12 cellular contexts compared by ENCODE assay signal in the genomic region with DNA sequence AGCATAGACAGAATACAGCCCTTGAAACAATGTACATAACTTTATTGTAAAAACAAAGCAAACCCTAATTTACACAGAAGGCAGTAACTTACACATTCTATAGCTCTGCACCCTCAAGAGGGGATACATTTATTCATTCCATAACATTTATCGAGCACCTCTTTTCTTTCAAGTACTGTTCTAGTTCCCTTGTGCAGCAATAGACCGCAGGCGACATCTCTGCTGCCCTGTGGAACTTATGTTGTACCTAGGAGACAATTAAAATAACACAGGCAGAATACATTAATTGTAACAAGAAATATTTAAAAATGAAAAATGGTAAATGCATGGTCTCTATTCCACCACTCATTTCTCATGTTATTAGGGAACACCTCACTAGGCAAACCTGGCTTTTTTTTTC. TPM values are rescaled to one million over a fixed set of nuclear protein-coding genes. Genes with fewer than 3 reads are reported as not detected.
DNase-seq lines count a peak whose midpoint lies in the region; TF ChIP-seq lines count a peak whose summit lies in the region.
"Had no signal": no experiment of that assay in that cellular context is flagged by ENCODE, and none has a peak within 500 bp of the region (broad histone marks: within the 10 kb centered on the region; RNA-seq: fewer than 3 reads in every experiment).

No MANE protein-coding gene starts in this region.

- no peaks in the 10 kb centered on the region for H3F3A ChIP-seq in neural progenitor cell (ENCODE audit: low read depth)

- no peak for DNase-seq in activated naive CD4-positive, alpha-beta T cell treated with anti-CD3 and anti-CD28 coated beads, Interleukin-2, amount 50 U/mL, for 16 hours
- DNase-seq in Peyer's patch: no peak
- no peak for DNase-seq in thyroid gland
- no peak for DNase-seq in neural progenitor cell (ENCODE audit: low spot score)
- DNase-seq in HAP-1 (ENCODE audit: low spot score in 2 of 2): no peak
- DNase-seq in NCI-H2081 (lab: John Stamatoyannopoulos, UW): no peak
- DNase-seq: NCI-H2107, PC-3 had no signal

- no peaks in the 10 kb centered on the region for H3K36me3 ChIP-seq in Peyer's patch
- no peaks in the 10 kb centered on the region for H3K36me3 ChIP-seq in thyroid gland
- H3K36me3 ChIP-seq in neural progenitor cell: no peaks in the 10 kb centered on the region
- no peaks in the 10 kb centered on the region for H3K36me3 ChIP-seq in HAP-1 (replicated peaks)

- no peak for TF ChIP-seq CTCF in Peyer's patch (IDR thresholded peaks at IDR 0.05)
- TF ChIP-seq CTCF in thyroid gland (IDR thresholded peaks at IDR 0.05): no peak
- TF ChIP-seq CTCF in neural progenitor cell (IDR thresholded peaks at IDR 0.05): no peak

- H3K27ac ChIP-seq in Peyer's patch: peak overlapping the region; percentile 65 to 90 (median 80)
- H3K27ac ChIP-seq in thyroid gland: peak overlapping the region in 2 of 3 donors; percentile 68 to 83
- no peak overlapping the region for H3K27ac ChIP-seq in neural progenitor cell

- H3K27ac Mint-ChIP-seq in activated naive CD4-positive, alpha-beta T cell treated with anti-CD3 and anti-CD28 coated beads, Interleukin-2, amount 50 U/mL, for 24 hours: peak overlapping the region; percentile 98
- H3K27ac Mint-ChIP-seq in dendritic cell treated with granulocyte-macrophage colony-stimulating factor and Interleukin-4, amounts not matched to agents 40 ng/mL and 50 ng/mL, for 4 days: peak overlapping the region; percentile 99
- no peak overlapping the region for H3K27ac Mint-ChIP-seq in neural progenitor cell
- H3K27ac Mint-ChIP-seq: mesothelial cell of epicardium, progenitor cell of endocrine pancreas had no signal

- WGBS in thyroid gland, 2 donors: 86 to 88% methylated on average over 3 of the region's 3 CpGs

- no peaks in the 10 kb centered on the region for H3K27me3 ChIP-seq in Peyer's patch
- H3K27me3 ChIP-seq in thyroid gland: no peaks in the 10 kb centered on the region
- no peaks in the 10 kb centered on the region for H3K27me3 ChIP-seq in neural progenitor cell
- peaks cover 22% of the 10 kb centered on the region for H3K27me3 ChIP-seq in HAP-1 (ENCODE audit: low read depth)

- H4K20me1 ChIP-seq in neural progenitor cell (ENCODE audit: low read depth): no peaks in the 10 kb centered on the region

- peaks cover 5% of the 10 kb centered on the region for H3K9me3 Mint-ChIP-seq in activated naive CD4-positive, alpha-beta T cell treated with anti-CD3 and anti-CD28 coated beads, Interleukin-2, amount 50 U/mL, for 24 hours
- H3K9me3 Mint-ChIP-seq in dendritic cell treated with granulocyte-macrophage colony-stimulating factor and Interleukin-4, amounts not matched to agents 40 ng/mL and 50 ng/mL, for 4 days: no peaks in the 10 kb centered on the region
- H3K9me3 Mint-ChIP-seq in neural progenitor cell: no peaks in the 10 kb centered on the region
- H3K9me3 Mint-ChIP-seq: mesothelial cell of epicardium had no signal

- no peak overlapping the region for H3K9ac ChIP-seq in neural progenitor cell

- H3K27me3 Mint-ChIP-seq in activated naive CD4-positive, alpha-beta T cell treated with anti-CD3 and anti-CD28 coated beads, Interleukin-2, amount 50 U/mL, for 24 hours: no peaks in the 10 kb centered on the region
- no peaks in the 10 kb centered on the region for H3K27me3 Mint-ChIP-seq in dendritic cell treated with granulocyte-macrophage colony-stimulating factor and Interleukin-4, amounts not matched to agents 40 ng/mL and 50 ng/mL, for 4 days
- H3K27me3 Mint-ChIP-seq in neural progenitor cell (ENCODE audit: insufficient read depth, low read depth): peaks cover 3% of the 10 kb centered on the region

- no peak for TF ChIP-seq POLR2A in Peyer's patch (IDR thresholded peaks at IDR 0.05)
- TF ChIP-seq POLR2A in thyroid gland (IDR thresholded peaks at IDR 0.05): no peak

- H3K4me3 Mint-ChIP-seq in activated naive CD4-positive, alpha-beta T cell treated with anti-CD3 and anti-CD28 coated beads, Interleukin-2, amount 50 U/mL, for 24 hours: peak overlapping the region; percentile 71
- no peak overlapping the region for H3K4me3 Mint-ChIP-seq in dendritic cell treated with granulocyte-macrophage colony-stimulating factor and Interleukin-4, amounts not matched to agents 40 ng/mL and 50 ng/mL, for 4 days
- H3K4me3 Mint-ChIP-seq in neural progenitor cell: no peak overlapping the region
- H3K4me3 Mint-ChIP-seq: mesothelial cell of epicardium had no signal

- H3K36me3 Mint-ChIP-seq in activated naive CD4-positive, alpha-beta T cell treated with anti-CD3 and anti-CD28 coated beads, Interleukin-2, amount 50 U/mL, for 24 hours: no peaks in the 10 kb centered on the region
- peaks cover 38% of the 10 kb centered on the region for H3K36me3 Mint-ChIP-seq in dendritic cell treated with granulocyte-macrophage colony-stimulating factor and Interleukin-4, amounts not matched to agents 40 ng/mL and 50 ng/mL, for 4 days (ENCODE audit: low read depth)
- H3K36me3 Mint-ChIP-seq in neural progenitor cell: no peaks in the 10 kb centered on the region
- H3K36me3 Mint-ChIP-seq: mesothelial cell of epicardium had no signal

- H3K9me3 ChIP-seq in Peyer's patch (no peaks in the 10 kb centered on the region), thyroid gland (no peaks in the 10 kb centered on the region), neural progenitor cell (ENCODE audit: low read depth) (no peaks in the 10 kb centered on the region), HAP-1 (no peaks in the 10 kb centered on the region)

- no peak overlapping the region for H3K4me2 ChIP-seq in neural progenitor cell

- no peaks in the 10 kb centered on the region for H3K79me2 ChIP-seq in neural progenitor cell (ENCODE audit: low read depth)

- intact Hi-C loops in dendritic cell treated with granulocyte-macrophage colony-stimulating factor and Interleukin-4, amounts not matched to agents 40 ng/mL and 50 ng/mL, for 4 days (cut with micrococcal nuclease): loop anchor here (2.0 kb wide), 1 partner anchor 14 kb away; no protein-coding TSS in a partner anchor
- intact Hi-C loops in thyroid gland (cut with DNase I): no loop called here

- H2AFZ ChIP-seq in neural progenitor cell (replicated peaks): no peak overlapping the region

- in situ Hi-C loops in HAP-1 (cut with MboI; ENCODE audit: low sequenced_read_pairs): no loop called here

- H3K4me1 Mint-ChIP-seq in activated naive CD4-positive, alpha-beta T cell treated with anti-CD3 and anti-CD28 coated beads, Interleukin-2, amount 50 U/mL, for 24 hours: peaks cover 77% of the 10 kb centered on the region
- H3K4me1 Mint-ChIP-seq in dendritic cell treated with granulocyte-macrophage colony-stimulating factor and Interleukin-4, amounts not matched to agents 40 ng/mL and 50 ng/mL, for 4 days (ENCODE audit: low read depth): peaks cover 55% of the 10 kb centered on the region
- no peaks in the 10 kb centered on the region for H3K4me1 Mint-ChIP-seq in neural progenitor cell

- no peaks in the 10 kb centered on the region for H3K4me1 ChIP-seq in Peyer's patch
- H3K4me1 ChIP-seq in thyroid gland: peaks cover 0 to 7% of the 10 kb centered on the region in 2 donors
- no peaks in the 10 kb centered on the region for H3K4me1 ChIP-seq in neural progenitor cell
- no peaks in the 10 kb centered on the region for H3K4me1 ChIP-seq in HAP-1

- no peak overlapping the region for H3K4me3 ChIP-seq in Peyer's patch
- H3K4me3 ChIP-seq in thyroid gland (replicated peaks in 1 of 3): no peak overlapping the region
- H3K4me3 ChIP-seq in neural progenitor cell: no peak overlapping the region
- H3K4me3 ChIP-seq in HAP-1: no peak overlapping the region

RNA-seq across cellular contexts. Expression of gene ARHGDIB, which starts 1.4 kb away (rescaled TPM):
- total RNA-seq in Peyer's patch: 100 to 1,000 TPM in 1 of 4 donors, 10 to 100 TPM in 3; 17.1 to 290 (median 57.1) TPM
- total RNA-seq in thyroid gland: 100 to 1,000 TPM in 1 of 4 donors, 10 to 100 TPM in 3; 54.4 to 107 (median 65.9) TPM
- not detected in 2 replicates for total RNA-seq in neural progenitor cell (ENCODE audit: low replicate concordance)

RNA-seq across cellular contexts. Expression of gene PDE6H, which starts 10.0 kb away (rescaled TPM):
- total RNA-seq in Peyer's patch (not detected), thyroid gland (not detected), neural progenitor cell (ENCODE audit: low replicate concordance) (not detected in 2 replicates)
- total RNA-seq: mesothelial cell of epicardium, PC-3, progenitor cell of endocrine pancreas had no signal

RNA-seq across cellular contexts. Expression of gene ERP27, which starts 24.5 kb away (rescaled TPM):
- total RNA-seq in Peyer's patch (1 to 10 TPM in 2 of 4 donors, under 1 TPM in 1, not detected in 1; 0.94 to 2.5 (median 1.2) TPM), thyroid gland (10 to 100 TPM in 1 of 4 donors, 1 to 10 TPM in 1, under 1 TPM in 1, not detected in 1; 0.88 to 24.3 (median 5.0) TPM), neural progenitor cell (ENCODE audit: low replicate concordance) (not detected in 2 replicates)
- total RNA-seq: PC-3 had no signal

Comparison
In these comparisons a context has a peak if more than half of its experiments do, and no peak if none do; other contexts are left out.
1. RNA of gene ARHGDIB, which starts 1.4 kb away (total RNA-seq): 54.4 to 107 TPM in thyroid gland and 17.1 to 290 TPM in Peyer's patch; not detected in neural progenitor cell; every median in the first group is over 10 times any median in the second.